33 cellular contexts compared by ENCODE assay signal in genomic region chr2:166451451-166451850, GRCh38. TPM values are rescaled to one million over a fixed set of nuclear protein-coding genes. Genes with fewer than 3 reads are reported as not detected.
DNase-seq lines count a peak whose midpoint lies in the region; ATAC-seq and TF ChIP-seq lines count a peak whose summit lies in the region.
"Had no signal": no experiment of that assay in that cellular context is flagged by ENCODE, and none has a peak within 500 bp of the region (broad histone marks: within the 10 kb centered on the region; RNA-seq: fewer than 3 reads in every experiment).

No MANE protein-coding gene starts in this region.

- no peak overlapping the region for H3K27ac ChIP-seq in neuronal stem cell (replicated peaks; ENCODE audit: low read length)
- H3K27ac ChIP-seq in aorta (ENCODE audit: low read depth in 1 of 2, low read length in 2 of 2), result no peak overlapping the region
- H3K27ac ChIP-seq: adrenal gland, BLaER1, cardiac muscle cell, esophagus squamous epithelium, gastroesophageal sphincter, PC-9, skin epidermis had no signal

- no peaks in the 10 kb centered on the region for H3K27me3 ChIP-seq in neuronal stem cell (ENCODE audit: control insufficient read depth in 3 of 3, insufficient read depth in 3 of 3, low read depth in 1 of 3, low read length in 3 of 3)
- no peaks in the 10 kb centered on the region for H3K27me3 ChIP-seq in aorta (ENCODE audit: control insufficient read depth in 1 of 2, insufficient read depth in 2 of 2, low read length in 1 of 2)
- H3K27me3 ChIP-seq: adrenal gland, BLaER1, cardiac muscle cell, esophagus squamous epithelium, gastroesophageal sphincter, tibial nerve had no signal

- in situ Hi-C loops in GM13977 (cut with MboI; ENCODE audit: low pct_unique_long_range_greater_than_20kb, low sequenced_read_pairs, unreplicated experiment), result no loop called here

- no CpG with 5 or more reads among the region's 1 CpG for WGBS in neuronal stem cell (ENCODE audit: extremely low coverage in 2 of 2, insufficient read length in 2 of 2, insufficient replicate concordance in 1 of 2), 2 donors
- 43 to 61% methylated on average over 1 of the region's 1 CpG for WGBS in aorta, 2 donors

- H3K4ac ChIP-seq in neuronal stem cell (ENCODE audit: low read length), result no peak overlapping the region

- peaks cover 2 to 6% of the 10 kb centered on the region in 2 donors for H3K9me3 ChIP-seq in neuronal stem cell (replicated peaks in 1 of 2; ENCODE audit: control insufficient read depth in 2 of 2, insufficient read depth in 1 of 2, low read depth in 1 of 2, low read length in 2 of 2)
- H3K9me3 ChIP-seq in aorta (ENCODE audit: control insufficient read depth, low read length), result no peaks in the 10 kb centered on the region
- H3K9me3 ChIP-seq: adrenal gland, BLaER1, esophagus squamous epithelium, gastroesophageal sphincter, tibial nerve had no signal

- no peak overlapping the region for H3K9ac ChIP-seq in neuronal stem cell (ENCODE audit: low read depth, low read length, poor library complexity)
- H3K9ac ChIP-seq: BLaER1 had no signal

- no peaks in the 10 kb centered on the region for H3K79me1 ChIP-seq in neuronal stem cell (ENCODE audit: low read depth, low read length)

- no peak overlapping the region for H2BK12ac ChIP-seq in neuronal stem cell (ENCODE audit: low read length)

- intact Hi-C loops in aorta (cut with DNase I), result no loop called here

- H3K23ac ChIP-seq in neuronal stem cell (ENCODE audit: low read depth, low read length, poor library complexity), result no peak overlapping the region

- peaks cover 0 to 9% of the 10 kb centered on the region in 2 donors for H3K4me1 ChIP-seq in neuronal stem cell (ENCODE audit: control insufficient read depth in 2 of 2, insufficient read depth in 1 of 2, low read depth in 1 of 2, low read length in 2 of 2)
- H3K4me1 ChIP-seq in aorta (ENCODE audit: control insufficient read depth in 1 of 2, insufficient read depth in 2 of 2, low read length in 2 of 2), result no peaks in the 10 kb centered on the region
- H3K4me1 ChIP-seq: adrenal gland, BLaER1, esophagus squamous epithelium, gastroesophageal sphincter, tibial nerve had no signal

- no peak for ATAC-seq in aorta (ENCODE audit: low FRiP score)
- ATAC-seq in activated CD4-positive, CD25-positive, alpha-beta regulatory T cell treated with anti-CD3 and anti-CD28 coated beads, Interleukin-2, amount 50 U/mL, for 24 hours, result no peak
- ATAC-seq: gastroesophageal sphincter; left ventricle myocardium superior; naive thymus-derived CD8-positive, alpha-beta T cell had no signal

- TF ChIP-seq CTCF in epithelial cell of esophagus (IDR thresholded peaks at IDR 0.05; ENCODE audit: insufficient read depth, low read depth, low read length, missing control alignments) (no peak), GM13977 (IDR thresholded peaks at IDR 0.05; ENCODE audit: extremely low read depth, insufficient read depth, missing control alignments) (no peak)

- no peak overlapping the region for H3K18ac ChIP-seq in neuronal stem cell (ENCODE audit: low read length)

- H2AFZ ChIP-seq in neuronal stem cell (ENCODE audit: low read length), result no peak overlapping the region
- H2AFZ ChIP-seq: PC-9 had no signal

- no peak overlapping the region for H3K4me3 ChIP-seq in epithelial cell of esophagus (ENCODE audit: low read length)
- no peak overlapping the region for H3K4me3 ChIP-seq in neuronal stem cell (ENCODE audit: low read length in 2 of 2)
- H3K4me3 ChIP-seq in aorta (ENCODE audit: low read length in 2 of 2), result no peak overlapping the region
- H3K4me3 ChIP-seq: adrenal gland, BLaER1, cardiac muscle cell, esophagus squamous epithelium, gastroesophageal sphincter, PC-9, skin epidermis, tibial nerve had no signal

- DNase-seq in COLO829 (ENCODE audit: low spot score) (peak; percentile 8), NCI-H226 (peak; percentile 31), epithelial cell of esophagus (ENCODE audit: low read depth) (peak; percentile 29), neuronal stem cell (ENCODE audit: low spot score) (peak; percentile 9), aorta (no peak), medulla oblongata (ENCODE audit: extremely low spot score) (no peak), GM13977 (ENCODE audit: low spot score) (no peak)
- DNase-seq: activated B cell treated with CpG ODN at 0.5 μM for 24 hours; activated CD4-positive, alpha-beta T cell treated with anti-CD3 and anti-CD28 coated beads, Interleukin-2, amount 50 U/mL, for 4 hours; activated naive CD4-positive, alpha-beta T cell treated with Interleukin-2 at 50 U/mL for 16 hours; adrenal gland; COR-L47; cortex of kidney; esophagus squamous epithelium; GOT3; hypothalamus; immature natural killer cell; left ventricle myocardium superior; midbrain; naive thymus-derived CD8-positive, alpha-beta T cell; NCI-H2171; NCI-H524; occipital lobe; PC-9; SHP77 treated with DMSO at 0.1 percent for 48 hours had no signal

- H3K36me3 ChIP-seq in neuronal stem cell (replicated peaks in 1 of 2; ENCODE audit: control insufficient read depth in 2 of 2, insufficient read depth in 2 of 2, low read length in 2 of 2) (no peaks in the 10 kb centered on the region), aorta (ENCODE audit: control insufficient read depth in 1 of 2, insufficient read depth in 2 of 2, low read length in 1 of 2) (no peaks in the 10 kb centered on the region)
- H3K36me3 ChIP-seq: adrenal gland, BLaER1, cardiac muscle cell, esophagus squamous epithelium had no signal

- no peak overlapping the region for H2BK15ac ChIP-seq in neuronal stem cell (ENCODE audit: low read length)

- H3K14ac ChIP-seq in neuronal stem cell (ENCODE audit: low read length), result no peak overlapping the region

- H2BK5ac ChIP-seq in neuronal stem cell (ENCODE audit: low read length), result no peak overlapping the region

- H4K8ac ChIP-seq in neuronal stem cell (ENCODE audit: low read depth, low read length), result no peak overlapping the region

- no peak overlapping the region for H4K91ac ChIP-seq in neuronal stem cell (ENCODE audit: low read depth, low read length, poor library complexity)

- H2AK5ac ChIP-seq in neuronal stem cell (ENCODE audit: low read depth, low read length), result no peak overlapping the region

- no peak overlapping the region for H3K4me2 ChIP-seq in neuronal stem cell (ENCODE audit: insufficient read depth, low read length, poor library complexity, severe bottlenecking)
- H3K4me2 ChIP-seq: BLaER1, PC-9 had no signal

- H2BK120ac ChIP-seq in neuronal stem cell (ENCODE audit: low read depth, low read length), result no peak overlapping the region

RNA-seq across cellular contexts. Expression of gene SCN7A, which starts 42.6 kb away (rescaled TPM):
- 0.29 TPM for polyA plus RNA-seq in neuronal stem cell (2013, experiment 1 of 2)
- polyA plus RNA-seq in neuronal stem cell (2013, experiment 2 of 2), result 0.25 TPM
- total RNA-seq in aorta, result 1 to 10 TPM; 3.6 to 5.0 TPM
- polyA plus RNA-seq in aorta, result under 1 TPM in 1 of 2 donors, not detected in 1; under 0.01 TPM
- total RNA-seq: activated B cell treated with CpG ODN at 0.5 μM for 24 hours; Daoy; naive thymus-derived CD8-positive, alpha-beta T cell; PC-9 had no signal
- polyA plus RNA-seq: IgD-negative memory B cell; immature natural killer cell; naive thymus-derived CD8-positive, alpha-beta T cell had no signal

Comparison
In these comparisons a context has a peak if more than half of its experiments do, and no peak if none do; other contexts are left out.
1. DNase-seq: peak in COLO829 (single experiment), NCI-H226 (single experiment), epithelial cell of esophagus (single experiment) and neuronal stem cell (single experiment); none in aorta (0 of 2), medulla oblongata (single experiment) and GM13977 (single experiment).